In the genomic region with DNA sequence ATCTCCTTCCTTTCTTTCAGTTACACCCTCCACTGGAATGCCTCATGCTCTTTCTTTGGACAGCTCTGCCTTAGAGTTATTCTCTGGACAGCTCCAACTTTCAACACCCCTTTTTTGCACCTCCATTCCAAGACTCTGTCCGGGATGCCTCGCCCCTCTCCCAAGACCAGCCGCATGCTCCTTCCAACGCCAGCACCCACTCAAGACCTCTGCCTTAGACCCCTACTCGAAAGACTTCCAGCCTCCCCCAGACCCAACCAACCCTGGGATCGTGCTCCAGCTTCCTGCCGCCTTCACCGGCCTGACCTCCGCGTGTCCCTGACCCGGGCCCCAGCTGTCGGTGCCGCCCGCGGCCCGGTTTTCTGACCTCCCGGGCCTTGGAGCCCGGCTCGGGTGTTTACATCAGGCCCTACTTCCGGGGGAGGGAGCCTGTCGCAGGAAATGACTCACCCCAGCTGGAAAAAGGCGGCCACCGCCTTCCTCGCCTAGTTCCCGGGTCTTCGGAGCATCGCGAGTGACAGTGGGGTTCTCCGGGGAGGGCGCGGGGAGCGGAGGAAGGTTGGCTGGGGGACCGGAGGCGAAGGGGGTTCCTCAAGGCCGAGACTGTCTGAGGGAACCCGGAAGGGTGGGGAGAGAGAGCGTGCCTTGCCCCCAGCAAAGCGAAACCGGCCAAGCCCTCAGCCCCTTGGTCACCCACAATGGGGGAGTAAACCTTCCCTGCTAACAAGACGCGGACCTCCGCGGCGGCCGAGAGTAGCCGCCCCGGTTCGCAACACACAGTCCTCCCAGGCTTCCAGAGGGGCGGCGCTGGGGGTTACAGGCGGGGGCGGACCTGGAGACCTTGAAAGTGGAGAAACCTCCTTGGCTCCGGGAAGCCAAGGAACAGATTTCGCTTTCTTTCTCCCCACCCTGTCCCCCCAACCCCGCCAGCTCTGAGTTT, we compare ENCODE assay signal across 8 cellular contexts. TPM values are rescaled to one million over a fixed set of nuclear protein-coding genes. Genes with fewer than 3 reads are reported as not detected.
DNase-seq lines count a peak whose midpoint lies in the region; ATAC-seq and TF ChIP-seq lines count a peak whose summit lies in the region.

Gene WDR45, minus strand, starts transcription at position 399 of the 940 bp plus-strand sequence. CDS start 1,792 bp downstream, outside the sequence.

- peak within 1 kb of the TSS; percentile 79 for H3K4me2 ChIP-seq in Loucy (ENCODE audit: low read depth, low read length, poor library complexity, severe bottlenecking)

- H3K9me3 ChIP-seq in Loucy (ENCODE audit: insufficient read depth, low read depth, low read length): no peaks in the 10 kb centered on the region

- H3K4me3 ChIP-seq in Loucy (ENCODE audit: low read length, poor library complexity, severe bottlenecking): peak within 1 kb of the TSS; percentile 84

- H3K36me3 Mint-ChIP-seq in type B pancreatic cell: no peaks in the 10 kb centered on the region

- peak; percentile 83 for ATAC-seq in GM21529 (IDR thresholded peaks at IDR 0.05; ENCODE audit: unreplicated experiment)

- H3K9ac ChIP-seq in Loucy (ENCODE audit: low read depth, low read length, poor library complexity, severe bottlenecking): peak within 1 kb of the TSS; percentile 84

- H3K36me3 ChIP-seq in Loucy (ENCODE audit: insufficient read depth, low read length): no peaks in the 10 kb centered on the region

- no peaks in the 10 kb centered on the region for H3K9me2 ChIP-seq in Loucy (replicated peaks; ENCODE audit: low read depth, low read length)

- peaks cover 10% of the 10 kb centered on the region for H3K4me1 Mint-ChIP-seq in type B pancreatic cell (ENCODE audit: unreplicated experiment)

- peak within 1 kb of the TSS; percentile 98 for H3K27ac Mint-ChIP-seq in type B pancreatic cell

- H3K27me3 Mint-ChIP-seq in type B pancreatic cell: no peaks in the 10 kb centered on the region

- H3K4me1 ChIP-seq in Loucy (ENCODE audit: insufficient read depth, low read length, poor library complexity, severe bottlenecking): no peaks in the 10 kb centered on the region

- H3F3A ChIP-seq in Loucy (ENCODE audit: low read depth): no peaks in the 10 kb centered on the region

- TF ChIP-seq CTCF in Loucy (conservative IDR thresholded peaks at IDR 0.05; ENCODE audit: low read length): no peak
- no peak for TF ChIP-seq CTCF in type B pancreatic cell (conservative IDR thresholded peaks at IDR 0.05)

- DNase-seq in D341Med (ENCODE audit: low spot score) (peak; percentile 81), T-helper 1 cell (peak; percentile 42 to 78 (median 58)), cardiac septum (ENCODE audit: low spot score) (peak; percentile 91), posterior cingulate gyrus (peak; percentile 58 to 96 (median 72)), type B pancreatic cell (ENCODE audit: extremely low spot score, unreplicated experiment) (no peak)

- H3K9me3 Mint-ChIP-seq in type B pancreatic cell: no peaks in the 10 kb centered on the region

- 0 to 27% (median 1%) methylated on average over 36 to 55 of the region's 55 CpGs for WGBS in adipose tissue, 3 donors

- no peak within 1 kb of the TSS for H3K27ac ChIP-seq in adipose tissue (ENCODE audit: low read depth, low read length)

- intact Hi-C loops in cardiac septum (cut with DNase I): no loop called here
- intact Hi-C loops in posterior cingulate gyrus (cut with DNase I): no loop called here

- H3K79me2 ChIP-seq in Loucy (ENCODE audit: insufficient read depth, low read length): no peaks in the 10 kb centered on the region

- peak within 1 kb of the TSS; percentile 98 for H3K4me3 Mint-ChIP-seq in type B pancreatic cell

- peak within 1 kb of the TSS; percentile 96 for H2AFZ ChIP-seq in Loucy (ENCODE audit: low read length)

- no peaks in the 10 kb centered on the region for H4K20me1 ChIP-seq in Loucy (ENCODE audit: insufficient read depth, low read length, poor library complexity, severe bottlenecking)

- no peaks in the 10 kb centered on the region for H3K27me3 ChIP-seq in Loucy (ENCODE audit: insufficient read depth, low read length, poor library complexity, severe bottlenecking)

RNA-seq across cellular contexts. Expression of gene WDR45, which starts in this region (rescaled TPM):
- polyA plus RNA-seq in adipose tissue: 10 to 100 TPM; 49.9 to 92.9 (median 88.5) TPM
- total RNA-seq in cardiac septum: 68.1 TPM
- 45.5 and 53.3 TPM in 2 replicates for total RNA-seq in type B pancreatic cell (ENCODE audit: low replicate concordance)
